In genomic region chr13:98541211-98541610, GRCh38 we compare ENCODE assay signal across 1 cellular context.
TF ChIP-seq lines count a peak whose summit lies in the region.

No MANE protein-coding gene starts in this region.

TF ChIP-seq in GM23338, 12 proteins besides CTCF, POLR2A, EP300 and RAD21 (continued from another document):
- no peak for TF ChIP-seq ZNF462 (CRISPR knock-in tag; IDR thresholded peaks at IDR 0.05)
